ENCODE assay signal across 24 cellular contexts in the genomic region with DNA sequence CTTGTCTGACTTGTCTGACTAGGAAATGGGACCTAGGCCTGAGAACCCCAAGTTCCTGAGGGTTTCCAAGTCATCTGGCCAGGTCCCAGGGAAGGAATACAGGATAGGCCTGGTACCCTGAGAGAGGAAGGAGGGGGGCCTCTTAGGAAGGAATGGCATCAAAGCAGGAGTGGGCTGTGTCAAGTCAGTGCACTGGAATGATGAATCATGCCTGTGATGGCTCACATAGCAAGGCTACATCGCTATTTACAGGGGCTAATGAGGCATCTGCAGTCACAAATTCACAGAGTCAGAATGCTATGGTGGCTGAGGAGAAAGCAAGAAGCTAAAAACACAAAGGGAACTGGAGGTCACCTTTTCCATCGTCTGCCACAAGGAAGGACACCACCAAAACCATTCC.
DNase-seq lines count a peak whose midpoint lies in the region; FAIRE-seq and TF ChIP-seq lines count a peak whose summit lies in the region.
"Had no signal": no experiment of that assay in that cellular context is flagged by ENCODE, and none has a peak within 500 bp of the region (broad histone marks: within the 10 kb centered on the region; RNA-seq: fewer than 3 reads in every experiment).

No MANE protein-coding gene starts in this region.

- TF ChIP-seq CTCF in astrocyte (IDR thresholded peaks at IDR 0.05; ENCODE audit: insufficient read depth, low read depth, low read length) (no peak), hepatocyte (IDR thresholded peaks at IDR 0.05; ENCODE audit: poor library complexity) (no peak)

- no peak overlapping the region for H3K4me2 ChIP-seq in astrocyte (ENCODE audit: low read length)
- H3K4me2 ChIP-seq in hepatocyte, result no peak overlapping the region
- H3K4me2 ChIP-seq: BLaER1, GM23338 had no signal

- H3K27me3 Mint-ChIP-seq in astrocyte (ENCODE audit: low read depth, unreplicated experiment), result peaks cover 5% of the 10 kb centered on the region
- H3K27me3 Mint-ChIP-seq: B cell; CD4-positive, CD25-positive, alpha-beta regulatory T cell had no signal

- FAIRE-seq in astrocyte (lab: Jason Lieb, UNC), result no peak
- FAIRE-seq: A204.1, D721Med, GM12891, GM18507 had no signal

- peaks cover 5% of the 10 kb centered on the region for H3K9me3 Mint-ChIP-seq in astrocyte (ENCODE audit: unreplicated experiment)
- H3K9me3 Mint-ChIP-seq: GM23338 had no signal

- no peaks in the 10 kb centered on the region for H3K9me2 ChIP-seq in hepatocyte (replicated peaks; ENCODE audit: insufficient read depth)

- no peak overlapping the region for H3K27ac ChIP-seq in astrocyte (ENCODE audit: low read depth, low read length)
- H3K27ac ChIP-seq in hepatocyte, result no peak overlapping the region
- H3K27ac ChIP-seq: 22Rv1, BLaER1, C4-2B had no signal

- H3K4me1 ChIP-seq in astrocyte (ENCODE audit: insufficient read depth, low read length) (no peaks in the 10 kb centered on the region), hepatocyte (ENCODE audit: insufficient read depth) (no peaks in the 10 kb centered on the region)
- H3K4me1 ChIP-seq: BLaER1 had no signal

- H3K27me3 ChIP-seq in MG63 (no peaks in the 10 kb centered on the region), astrocyte (ENCODE audit: insufficient read depth, low read length) (no peaks in the 10 kb centered on the region), hepatocyte (no peaks in the 10 kb centered on the region)
- H3K27me3 ChIP-seq: BLaER1 had no signal

- no peaks in the 10 kb centered on the region for H3K9me3 ChIP-seq in MG63
- H3K9me3 ChIP-seq in astrocyte (ENCODE audit: insufficient read depth, low read depth, low read length), result no peaks in the 10 kb centered on the region
- H3K9me3 ChIP-seq in hepatocyte (ENCODE audit: low read depth), result no peaks in the 10 kb centered on the region

- H3K27ac Mint-ChIP-seq in astrocyte (ENCODE audit: unreplicated experiment), result peak overlapping the region; percentile 26
- H3K27ac Mint-ChIP-seq: B cell; CD4-positive, CD25-positive, alpha-beta regulatory T cell; CD8-positive, alpha-beta memory T cell; GM23338 had no signal

- H3K4me3 ChIP-seq in MG63 (no peak overlapping the region), astrocyte (ENCODE audit: insufficient read depth, low read depth, low read length) (no peak overlapping the region), hepatocyte (no peak overlapping the region)
- H3K4me3 ChIP-seq: BLaER1, GM23338 had no signal

- peaks cover 13% of the 10 kb centered on the region for H3K4me1 Mint-ChIP-seq in astrocyte (ENCODE audit: low read depth, unreplicated experiment)
- H3K4me1 Mint-ChIP-seq: B cell; CD4-positive, CD25-positive, alpha-beta regulatory T cell; CD8-positive, alpha-beta memory T cell; GM23338 had no signal

- no peaks in the 10 kb centered on the region for H3K79me2 ChIP-seq in astrocyte (ENCODE audit: insufficient read depth, low read length)
- H3K79me2 ChIP-seq in hepatocyte, result no peaks in the 10 kb centered on the region

- DNase-seq in MG63 (peak; percentile 14), astrocyte (ENCODE audit: low read depth) (no peak), kidney glomerular epithelial cell (lab: John Stamatoyannopoulos, UW) (peak; percentile 4), renal cortical epithelial cell (ENCODE audit: low read depth) (peak; percentile 4), DMS153 treated with DMSO at 0.1 percent for 48 hours (lab: John Stamatoyannopoulos, UW; ENCODE audit: unreplicated experiment) (no peak), NK-92 (lab: John Stamatoyannopoulos, UW; ENCODE audit: unreplicated experiment) (no peak), hepatocyte (ENCODE audit: low spot score) (no peak), NCI-H510A treated with DMSO at 0.1 percent for 48 hours (lab: John Stamatoyannopoulos, UW) (no peak)
- DNase-seq: CD4-positive, CD25-positive, alpha-beta regulatory T cell; CD8-positive, alpha-beta memory T cell; DMS 273 treated with DMSO at 0.1 percent for 48 hours; DMS53; DMS79 treated with DMSO at 0.1 percent for 48 hours; GF-D8; H9 had no signal

- 55% methylated on average over 2 of the region's 2 CpGs for WGBS in hepatocyte (ENCODE audit: low lambda C conversion rate, missing lambda C conversion rate)

- no peak overlapping the region for H3K4me3 Mint-ChIP-seq in astrocyte (ENCODE audit: unreplicated experiment)
- H3K4me3 Mint-ChIP-seq: B cell; CD4-positive, CD25-positive, alpha-beta regulatory T cell; CD8-positive, alpha-beta memory T cell; GM23338; H9 had no signal

- no peak overlapping the region for H2AFZ ChIP-seq in astrocyte (ENCODE audit: low read depth, low read length)
- H2AFZ ChIP-seq in hepatocyte, result no peak overlapping the region
- H2AFZ ChIP-seq: GM23338 had no signal

- no peaks in the 10 kb centered on the region for H3K36me3 Mint-ChIP-seq in astrocyte (ENCODE audit: low read depth, unreplicated experiment)
- H3K36me3 Mint-ChIP-seq: CD4-positive, CD25-positive, alpha-beta regulatory T cell; CD8-positive, alpha-beta memory T cell had no signal

- H3K36me3 ChIP-seq in MG63 (no peaks in the 10 kb centered on the region), astrocyte (ENCODE audit: insufficient read depth, low read length) (no peaks in the 10 kb centered on the region), hepatocyte (replicated peaks; ENCODE audit: insufficient read depth, low read depth) (no peaks in the 10 kb centered on the region)
- H3K36me3 ChIP-seq: BLaER1 had no signal

- H4K20me1 ChIP-seq in astrocyte (ENCODE audit: insufficient read depth, low read length) (no peaks in the 10 kb centered on the region), hepatocyte (ENCODE audit: insufficient read depth, poor library complexity, severe bottlenecking) (no peaks in the 10 kb centered on the region)
- H4K20me1 ChIP-seq: BLaER1 had no signal

- no peak overlapping the region for H3K9ac ChIP-seq in astrocyte (ENCODE audit: low read length)
- H3K9ac ChIP-seq: BLaER1 had no signal

Comparison
In these comparisons a context has a peak if more than half of its experiments do, and no peak if none do; other contexts are left out.
1. DNase-seq: peak in MG63 (single experiment), kidney glomerular epithelial cell (single experiment) and renal cortical epithelial cell (single experiment); none in astrocyte (single experiment), DMS153 treated with DMSO at 0.1 percent for 48 hours (single experiment), NK-92 (single experiment), hepatocyte (single experiment) and NCI-H510A treated with DMSO at 0.1 percent for 48 hours (single experiment).